ENCODE assay signal across 20 cellular contexts in genomic region chr7:120180221-120180620, GRCh38.
"Had no signal": no experiment of that assay in that cellular context is flagged by ENCODE, and none has a peak within 500 bp of the region (broad histone marks: within the 10 kb centered on the region; RNA-seq: fewer than 3 reads in every experiment).

No MANE protein-coding gene starts in this region.

- H3K4me1 ChIP-seq: body of pancreas, esophagus squamous epithelium, stomach, thyroid gland had no signal

- H3K9me3 ChIP-seq: body of pancreas, esophagus squamous epithelium, ovary, stomach, thyroid gland had no signal

- DNase-seq: activated CD4-positive, alpha-beta T cell treated with anti-CD3 and anti-CD28 coated beads for 4 hours; activated CD8-positive, alpha-beta T cell treated with anti-CD3 and anti-CD28 coated beads for 36 hours; activated effector memory CD4-positive, alpha-beta T cell treated with anti-CD3 and anti-CD28 coated beads, Interleukin-2, amount 50 U/mL, for 16 hours; activated T-cell treated with anti-CD3 and anti-CD28 coated beads, Interleukin-2, amount 50 U/mL, for 4 hours; body of pancreas; caudate nucleus; effector CD4-positive, alpha-beta T cell; esophagus squamous epithelium; mammary epithelial cell; naive thymus-derived CD4-positive, alpha-beta T cell; ovary; stimulated activated CD4-positive, alpha-beta T cell treated with anti-CD3 and anti-CD28 coated beads, Interleukin-12 subunit alpha, Interleukin-12 subunit beta, amount 100 ng/mL, for 4 hours; stimulated activated CD4-positive, alpha-beta T cell treated with anti-CD3 and anti-CD28 coated beads, Interleukin-2, amount 100 ng/mL, for 24 hours; stomach; T-helper 2 cell; thyroid gland had no signal

- H3K27ac Mint-ChIP-seq: activated CD8-positive, alpha-beta T cell treated with anti-CD3 and anti-CD28 coated beads for 36 hours; activated naive CD4-positive, alpha-beta T cell treated with anti-CD3 and anti-CD28 coated beads, Interleukin-2, amount 50 U/mL, for 24 hours; naive thymus-derived CD4-positive, alpha-beta T cell; WTC11 had no signal

- H3K79me2 ChIP-seq: hepatocyte had no signal

- H3K36me3 Mint-ChIP-seq: activated naive CD4-positive, alpha-beta T cell treated with anti-CD3 and anti-CD28 coated beads, Interleukin-2, amount 50 U/mL, for 24 hours; naive thymus-derived CD4-positive, alpha-beta T cell; WTC11 had no signal

- H3K4me2 ChIP-seq: hepatocyte had no signal

- H3K27ac ChIP-seq: body of pancreas, esophagus squamous epithelium, hepatocyte, ovary, stomach, thyroid gland had no signal

- H3K9me3 Mint-ChIP-seq: WTC11 had no signal

- H3K27me3 Mint-ChIP-seq: activated CD8-positive, alpha-beta T cell treated with anti-CD3 and anti-CD28 coated beads for 36 hours; activated naive CD4-positive, alpha-beta T cell treated with anti-CD3 and anti-CD28 coated beads, Interleukin-2, amount 50 U/mL, for 24 hours; naive thymus-derived CD4-positive, alpha-beta T cell had no signal

- H3K27me3 ChIP-seq: body of pancreas, esophagus squamous epithelium, hepatocyte, ovary, stomach, thyroid gland had no signal

- H3K36me3 ChIP-seq: esophagus squamous epithelium, ovary, stomach, thyroid gland had no signal

- H3K4me3 Mint-ChIP-seq: activated CD8-positive, alpha-beta T cell treated with anti-CD3 and anti-CD28 coated beads for 36 hours; activated naive CD4-positive, alpha-beta T cell treated with anti-CD3 and anti-CD28 coated beads, Interleukin-2, amount 50 U/mL, for 24 hours; activated T-cell treated with anti-CD3 and anti-CD28 coated beads, Interleukin-2, amount 50 U/mL, for 4 hours; naive thymus-derived CD4-positive, alpha-beta T cell; WTC11 had no signal

- H3K4me1 Mint-ChIP-seq: activated naive CD4-positive, alpha-beta T cell treated with anti-CD3 and anti-CD28 coated beads, Interleukin-2, amount 50 U/mL, for 24 hours; naive thymus-derived CD4-positive, alpha-beta T cell; WTC11 had no signal

- ATAC-seq: activated CD8-positive, alpha-beta T cell treated with anti-CD3 and anti-CD28 coated beads for 36 hours; activated T-cell treated with anti-CD3 and anti-CD28 coated beads, Interleukin-2, amount 50 U/mL, for 4 hours; body of pancreas; left lobe of liver; naive thymus-derived CD4-positive, alpha-beta T cell; WTC11 had no signal

- H3K4me3 ChIP-seq: body of pancreas, esophagus squamous epithelium, hepatocyte, ovary, stomach, thyroid gland had no signal

- H2AFZ ChIP-seq: hepatocyte had no signal
